Comparison of ENCODE assay signal across 20 cellular contexts in genomic region chr13:37365496-37365895, GRCh38.
"Had no signal": no experiment of that assay in that cellular context is flagged by ENCODE, and none has a peak within 500 bp of the region (broad histone marks: within the 10 kb centered on the region; RNA-seq: fewer than 3 reads in every experiment).

No MANE protein-coding gene starts in this region.

- H3K27me3 ChIP-seq: SJCRH30 had no signal

- H3K4me3 Mint-ChIP-seq: IgD-negative memory B cell had no signal

- H3K9me3 ChIP-seq: SJCRH30 had no signal

- H3K4me1 ChIP-seq: SJCRH30 had no signal

- H3K4me2 ChIP-seq: KMS-11 had no signal

- DNase-seq: Kasumi-1, MM.1S, NCI-H1092 treated with DMSO at 0.1 percent for 48 hours, NCI-H1436, NCI-H187, NCI-H2029, NCI-H2171 treated with DMSO at 0.1 percent for 48 hours, NCI-H345, NCI-H446 treated with DMSO at 0.1 percent for 48 hours, NCI-H510A treated with DMSO at 0.1 percent for 48 hours, NCI-H69, NCI-H774, SHP77 treated with DMSO at 0.1 percent for 48 hours, SJCRH30 had no signal

- H3K36me3 Mint-ChIP-seq: IgD-negative memory B cell had no signal

- H3K36me3 ChIP-seq: SJCRH30 had no signal

- H3K27ac Mint-ChIP-seq: IgD-negative memory B cell had no signal

- H3K27me3 Mint-ChIP-seq: IgD-negative memory B cell had no signal

- H3K4me3 ChIP-seq: K562, SJCRH30, SK-N-MC had no signal

- H3K27ac ChIP-seq: HL-60, KMS-11, RWPE1, SJCRH30, SK-N-MC had no signal
